ENCODE assay signal across 9 cellular contexts in genomic region chr2:240640939-240641338, GRCh38. TPM values are rescaled to one million over a fixed set of nuclear protein-coding genes. Genes with fewer than 3 reads are reported as not detected.
DNase-seq lines count a peak whose midpoint lies in the region; ATAC-seq and TF ChIP-seq lines count a peak whose summit lies in the region.
"Had no signal": no experiment of that assay in that cellular context is flagged by ENCODE, and none has a peak within 500 bp of the region (broad histone marks: within the 10 kb centered on the region; RNA-seq: fewer than 3 reads in every experiment).

No MANE protein-coding gene starts in this region.

- H3K79me2 ChIP-seq in mesendoderm (ENCODE audit: control insufficient read depth, insufficient read depth, low read length) = no peaks in the 10 kb centered on the region

- H3K36me3 ChIP-seq in adrenal gland (replicated peaks in 1 of 2) (no peaks in the 10 kb centered on the region), mesendoderm (ENCODE audit: control insufficient read depth, insufficient read depth, low read length) (no peaks in the 10 kb centered on the region), gastrocnemius medialis (no peaks in the 10 kb centered on the region)
- H3K36me3 ChIP-seq: suprapubic skin had no signal

- no peak overlapping the region for H3K56ac ChIP-seq in mesendoderm (ENCODE audit: low read length)

- H4K5ac ChIP-seq in mesendoderm (ENCODE audit: low read length) = no peak overlapping the region

- no peak overlapping the region for H3K4me2 ChIP-seq in mesendoderm (ENCODE audit: low read length)

- H2AK5ac ChIP-seq in mesendoderm (ENCODE audit: low read length) = no peak overlapping the region

- H2BK120ac ChIP-seq in mesendoderm (ENCODE audit: low read depth, low read length) = no peak overlapping the region

- H3K27ac ChIP-seq in adrenal gland = no peak overlapping the region
- no peak overlapping the region for H3K27ac ChIP-seq in mesendoderm (ENCODE audit: low read depth, low read length)
- no peak overlapping the region for H3K27ac ChIP-seq in gastrocnemius medialis
- H3K27ac ChIP-seq: suprapubic skin had no signal

- H4K8ac ChIP-seq in mesendoderm (ENCODE audit: low read depth, low read length) = no peak overlapping the region

- in situ Hi-C loops in gastrocnemius medialis (cut with MboI; ENCODE audit: low sequenced_read_pairs in 4 of 4) = no loop called here

- no peaks in the 10 kb centered on the region for H3K79me1 ChIP-seq in mesendoderm (ENCODE audit: low read length)

- H3K4me1 ChIP-seq in adrenal gland (replicated peaks in 1 of 2) (no peaks in the 10 kb centered on the region), mesendoderm (ENCODE audit: control insufficient read depth, low read depth, low read length) (no peaks in the 10 kb centered on the region), gastrocnemius medialis (peaks cover 0 to 15% of the 10 kb centered on the region in 2 donors)
- H3K4me1 ChIP-seq: suprapubic skin had no signal

- no peak overlapping the region for H3K23ac ChIP-seq in mesendoderm (ENCODE audit: low read length)

- DNase-seq in DMS 273 (lab: John Stamatoyannopoulos, UW; ENCODE audit: unreplicated experiment) (peak; percentile 85), HK-2 (ENCODE audit: unreplicated experiment) (peak; percentile 33), adrenal gland (peak in 5 of 7 donors; percentile 26 to 48 (median 29)), mesendoderm (peak; percentile 77), gastrocnemius medialis (no peak), inferior parietal cortex (ENCODE audit: extremely low spot score) (no peak)

- H3K4me3 ChIP-seq in adrenal gland = no peak overlapping the region
- H3K4me3 ChIP-seq in mesendoderm (ENCODE audit: low read length) = no peak overlapping the region
- no peak overlapping the region for H3K4me3 ChIP-seq in gastrocnemius medialis
- H3K4me3 ChIP-seq: suprapubic skin had no signal

- no peak overlapping the region for H3K18ac ChIP-seq in mesendoderm (ENCODE audit: low read length)

- H3K9me3 ChIP-seq in adrenal gland (replicated peaks in 1 of 3) (no peaks in the 10 kb centered on the region), gastrocnemius medialis (no peaks in the 10 kb centered on the region)
- H3K9me3 ChIP-seq: suprapubic skin had no signal

- H3K4ac ChIP-seq in mesendoderm (ENCODE audit: low read depth, low read length) = no peak overlapping the region

- TF ChIP-seq POLR2A in adrenal gland (IDR thresholded peaks at IDR 0.05) = no peak
- no peak for TF ChIP-seq POLR2A in gastrocnemius medialis (IDR thresholded peaks at IDR 0.05)

- no peak overlapping the region for H2BK15ac ChIP-seq in mesendoderm (replicated peaks; ENCODE audit: low read depth)

- TF ChIP-seq CTCF in adrenal gland (IDR thresholded peaks at IDR 0.05) = peak in 2 of 6 experiments; percentile 19 to 43
- peak in 1 of 5 experiments; percentile 26 for TF ChIP-seq CTCF in gastrocnemius medialis (IDR thresholded peaks at IDR 0.05 in 4 of 5, conservative IDR thresholded peaks at IDR 0.05 in 1 of 5)

- intact Hi-C loops in adrenal gland (cut with DNase I) = no loop called here
- intact Hi-C loops in gastrocnemius medialis (cut with DNase I; ENCODE audit: low total_unique reads) = no loop called here

- WGBS in adrenal gland, 4 donors = 10 to 80% (median 21%) methylated on average over 2 to 16 of the region's 16 CpGs
- no CpG with 5 or more reads among the region's 16 CpGs for WGBS in mesendoderm (ENCODE audit: extremely low coverage, insufficient coverage, low lambda C conversion rate)

- ATAC-seq in GM18502 (IDR thresholded peaks at IDR 0.05; ENCODE audit: poor library complexity, unreplicated experiment) (no peak), gastrocnemius medialis (no peak)

- no peaks in the 10 kb centered on the region for H3K27me3 ChIP-seq in adrenal gland
- H3K27me3 ChIP-seq in mesendoderm (ENCODE audit: insufficient read depth, low read length, poor library complexity) = no peaks in the 10 kb centered on the region
- peaks cover 3 to 25% (median 4%) of the 10 kb centered on the region in 3 donors for H3K27me3 ChIP-seq in gastrocnemius medialis

- H2BK5ac ChIP-seq in mesendoderm (ENCODE audit: low read length) = no peak overlapping the region

- H3K9ac ChIP-seq in mesendoderm (ENCODE audit: low read length) = no peak overlapping the region

RNA-seq across cellular contexts. Expression of gene GPR35, which starts 15.7 kb away (rescaled TPM):
- total RNA-seq in adrenal gland (1 to 10 TPM in 3 of 8 donors, under 1 TPM in 4, not detected in 1; 0.32 to 1.3 (median 0.96) TPM), gastrocnemius medialis (1 to 10 TPM in 1 of 4 donors, under 1 TPM in 3; 0.72 to 1.8 (median 0.87) TPM)
- 1 to 10 TPM in 2 of 3 donors, under 1 TPM in 1; 0.07 to 5.7 (median 3.5) TPM for polyA plus RNA-seq in adrenal gland
- 0.10 TPM for polyA plus RNA-seq in mesendoderm (2013, experiment 1 of 2)
- polyA plus RNA-seq in mesendoderm (2013, experiment 2 of 2) = 0.13 TPM

RNA-seq across cellular contexts. Expression of gene AQP12B, which starts 41.7 kb away (rescaled TPM):
- total RNA-seq in adrenal gland (not detected), gastrocnemius medialis (not detected)
- polyA plus RNA-seq in adrenal gland = under 1 TPM in 2 of 3 donors, not detected in 1; 0.07 to 0.48 TPM
- not detected for polyA plus RNA-seq in mesendoderm (2013, experiment 1 of 2)
- not detected for polyA plus RNA-seq in mesendoderm (2013, experiment 2 of 2)
- total RNA-seq: mononuclear cell, suprapubic skin had no signal

RNA-seq across cellular contexts. Expression of gene AQP12A, which starts 50.7 kb away (rescaled TPM):
- total RNA-seq in adrenal gland = not detected
- polyA plus RNA-seq in adrenal gland = not detected
- not detected for polyA plus RNA-seq in mesendoderm (2013, experiment 1 of 2)
- polyA plus RNA-seq in mesendoderm (2013, experiment 2 of 2) = not detected
- total RNA-seq in gastrocnemius medialis = not detected
- total RNA-seq: mononuclear cell, suprapubic skin had no signal

RNA-seq across cellular contexts. Expression of gene CAPN10, which starts 54.4 kb away (rescaled TPM):
- total RNA-seq in adrenal gland (10 to 100 TPM; 17.3 to 41.8 (median 24.6) TPM), gastrocnemius medialis (10 to 100 TPM in 1 of 4 donors, 1 to 10 TPM in 3; 6.8 to 12.2 (median 7.5) TPM)
- 100 to 1,000 TPM in 2 of 3 donors, 1 to 10 TPM in 1; 4.7 to 158 (median 102) TPM for polyA plus RNA-seq in adrenal gland
- polyA plus RNA-seq in mesendoderm (2013, experiment 1 of 2) = 11.8 TPM
- 11.6 TPM for polyA plus RNA-seq in mesendoderm (2013, experiment 2 of 2)

Comparison
In these comparisons a context has a peak if more than half of its experiments do, and no peak if none do; other contexts are left out.
1. DNase-seq: peak in DMS 273 (single experiment), HK-2 (single experiment), adrenal gland (5 of 7) and mesendoderm (single experiment); none in gastrocnemius medialis (0 of 2) and inferior parietal cortex (single experiment).